10 cellular contexts compared by ENCODE assay signal in genomic region chr17:79841369-79842135, GRCh38. TPM values are rescaled to one million over a fixed set of nuclear protein-coding genes. Genes with fewer than 3 reads are reported as not detected.
DNase-seq lines count a peak whose midpoint lies in the region; ATAC-seq, FAIRE-seq and TF ChIP-seq lines count a peak whose summit lies in the region.
"Had no signal": no experiment of that assay in that cellular context is flagged by ENCODE, and none has a peak within 500 bp of the region (broad histone marks: within the 10 kb centered on the region; RNA-seq: fewer than 3 reads in every experiment).

No MANE protein-coding gene starts in this region.

- TF ChIP-seq CTCF in H1 (IDR thresholded peaks at IDR 0.05; ENCODE audit: control extremely low read depth in 1 of 3, insufficient read depth in 1 of 3, low read depth in 1 of 3, low read length in 3 of 3) (no peak), spleen (IDR thresholded peaks at IDR 0.05 in 8 of 11, conservative IDR thresholded peaks at IDR 0.05 in 3 of 11) (no peak)

- H3K4me1 ChIP-seq in H1 (replicated peaks in 1 of 4; ENCODE audit: control insufficient read depth in 3 of 4, insufficient read depth in 4 of 4, low read length in 3 of 4) (peaks cover 3 to 39% (median 26%) of the 10 kb centered on the region in 4 experiments; a peak in 6 of 7 replicates), spleen (peaks cover 50 to 84% (median 80%) of the 10 kb centered on the region in 6 donors)

- no peak for TF ChIP-seq EP300 in H1 (IDR thresholded peaks at IDR 0.05; ENCODE audit: borderline replicate concordance in 1 of 2, low read depth in 2 of 2, low read length in 2 of 2)

- no peak overlapping the region for H3K14ac ChIP-seq in H1 (ENCODE audit: insufficient read length)

- H3K4ac ChIP-seq in H1 (replicated peaks; ENCODE audit: insufficient read length, low read depth, low read length), result no peak overlapping the region

- peaks cover 0 to 8% of the 10 kb centered on the region in 2 experiments; a peak in 2 of 4 replicates for H3K9me3 ChIP-seq in H1 (ENCODE audit: insufficient read depth in 2 of 2, low read depth in 1 of 2, low read length in 1 of 2)
- H3K9me3 ChIP-seq in spleen, result peaks cover 0 to 4% (median 0%) of the 10 kb centered on the region in 8 donors

- peaks cover 6 to 8% of the 10 kb centered on the region in 2 experiments for H4K20me1 ChIP-seq in H1 (replicated peaks in 1 of 2; ENCODE audit: control insufficient read depth in 1 of 2, insufficient read depth in 2 of 2, low read length in 2 of 2)

- H2BK15ac ChIP-seq in H1 (ENCODE audit: low read length), result no peak overlapping the region

- peak overlapping the region; percentile 22 to 46 for H3K27ac Mint-ChIP-seq in T-cell

- WGBS in H1 (ENCODE audit: extremely low coverage in 1 of 2, insufficient coverage in 1 of 2, insufficient read length in 1 of 2, insufficient replicate concordance in 2 of 2, low coverage in 1 of 2, low lambda C conversion rate in 2 of 2, missing lambda C conversion rate in 1 of 2), 2 experiments, result 7% methylated on average over 22 of the region's 55 CpGs; no CpG with 5 or more reads in 1 of the 2 experiments
- WGBS in spleen, 5 donors, result 1 to 4% (median 3%) methylated on average over 15 to 55 of the region's 55 CpGs

- peaks cover 0 to 16% (median 0%) of the 10 kb centered on the region in 4 experiments; a peak in 1 of 8 replicates for H3K36me3 ChIP-seq in H1 (ENCODE audit: control insufficient read depth in 2 of 4, insufficient read depth in 4 of 4, low read length in 3 of 4)
- peaks cover 0 to 4% (median 0%) of the 10 kb centered on the region in 6 donors for H3K36me3 ChIP-seq in spleen

- H2BK120ac ChIP-seq in H1 (replicated peaks; ENCODE audit: low read depth, low read length), result no peak overlapping the region

- no peak overlapping the region for H3K9ac ChIP-seq in H1 (replicated peaks in 1 of 4; ENCODE audit: extremely low read depth in 1 of 4, low read depth in 3 of 4, low read length in 3 of 4)

- peak; percentile 40 for DNase-seq in activated CD4-positive, CD25-positive, alpha-beta regulatory T cell treated with anti-CD3 and anti-CD28 coated beads, Interleukin-2, amount 50 U/mL, for 72 hours
- no peak for DNase-seq in activated CD4-positive, CD25-positive, alpha-beta regulatory T cell (lab: John Stamatoyannopoulos, UW)
- DNase-seq in T-cell (peak in 5 of 34 experiments; percentile 27 to 43 (median 35)), H1 (ENCODE audit: low read depth in 1 of 2, low spot score in 2 of 2) (peak in 1 of 2 experiments; percentile 71), spleen (peak; percentile 81), amygdala (lab: John Stamatoyannopoulos, UW) (no peak), NCI-H1694 treated with DMSO at 0.1 percent for 48 hours (lab: John Stamatoyannopoulos, UW) (no peak)
- no peak for DNase-seq in stimulated activated CD4-positive, alpha-beta T cell treated with anti-CD3 and anti-CD28 coated beads, Interleukin-15, amount 100 ng/mL, for 24 hours

- peak overlapping the region; percentile 61; the same call in 1 of the 2 replicates for H2BK20ac ChIP-seq in H1 (ENCODE audit: low read length)

- H4K91ac ChIP-seq in H1 (replicated peaks; ENCODE audit: insufficient read length, low read length), result no peak overlapping the region

- ATAC-seq in T-cell (replicated peaks in 1 of 4), result no peak

- peak overlapping the region; percentile 28 to 97 (median 51) for H3K4me3 Mint-ChIP-seq in T-cell

- CTCF ChIA-PET in T-cell (lab: Charles Lee) (no interaction called here), H1 (lab: Charles Lee; ENCODE audit: partially characterized antibody) (interaction anchor here (0.8 to 11.6 kb wide), 24 partner anchors 8 to 134 kb away, joined by 3 to 181 read pairs (median 8); partner anchors contain the start of gene CBX2)

- no peak overlapping the region for H3K23ac ChIP-seq in H1 (ENCODE audit: insufficient read length)

- peak overlapping the region; percentile 71; the same call in 1 of the 2 replicates for H2BK12ac ChIP-seq in H1 (ENCODE audit: low read depth, low read length)

- peaks cover 18 to 54% (median 34%) of the 10 kb centered on the region in 3 donors for H3K4me1 Mint-ChIP-seq in T-cell

- H2BK5ac ChIP-seq in H1 (ENCODE audit: low read depth, low read length), result no peak overlapping the region

- H3K4me2 ChIP-seq in H1 (ENCODE audit: insufficient read depth in 1 of 2, low read depth in 2 of 2, low read length in 2 of 2), result peak overlapping the region; percentile 55 to 77; a peak in 3 of 4 replicates

- no peak overlapping the region for H2AK5ac ChIP-seq in H1 (ENCODE audit: low read depth, low read length)

- TF ChIP-seq POLR2A in H1 (IDR thresholded peaks at IDR 0.05; ENCODE audit: control extremely low read depth in 1 of 2, low read depth in 2 of 2, low read length in 2 of 2) (no peak), spleen (IDR thresholded peaks at IDR 0.05) (no peak)

- H3K27ac ChIP-seq in H1 (ENCODE audit: low read depth, low read length), result no peak overlapping the region
- no peak overlapping the region for H3K27ac ChIP-seq in spleen

- intact Hi-C loops in spleen (cut with DNase I; ENCODE audit: low total_unique reads), result loop anchor here (5.0 to 10.0 kb wide), 2 partner anchors 39 to 143 kb away; no protein-coding TSS in a partner anchor

- H3K36me3 Mint-ChIP-seq in T-cell, result peaks cover 4% of the 10 kb centered on the region

- H4K8ac ChIP-seq in H1 (ENCODE audit: extremely low read depth, insufficient read depth, low read length), result peak overlapping the region; percentile 87; the same call in 1 of the 2 replicates

- TF ChIP-seq RAD21 in H1 (IDR thresholded peaks at IDR 0.05 in 1 of 2, conservative IDR thresholded peaks at IDR 0.05 in 1 of 2; ENCODE audit: low read depth in 2 of 2, low read length in 2 of 2), result no peak

- H3K79me1 ChIP-seq in H1 (ENCODE audit: low read depth, low read length), result no peaks in the 10 kb centered on the region

- no peak overlapping the region for H2AFZ ChIP-seq in H1 (ENCODE audit: low read length)

- H3K56ac ChIP-seq in H1 (replicated peaks; ENCODE audit: insufficient read length, low read depth, low read length), result no peak overlapping the region

- peaks cover 63 to 84% (median 81%) of the 10 kb centered on the region in 4 experiments for H3K27me3 ChIP-seq in H1 (replicated peaks in 1 of 4; ENCODE audit: control insufficient read depth in 3 of 4, extremely low read depth in 1 of 4, insufficient read depth in 3 of 4, low read length in 3 of 4)
- H3K27me3 ChIP-seq in spleen (replicated peaks in 1 of 7), result peaks cover 18 to 72% (median 59%) of the 10 kb centered on the region in 7 donors

- FAIRE-seq in H1 (lab: Jason Lieb, UNC), result no peak
- FAIRE-seq: GM12892, urothelium cell line had no signal

- H3K27me3 Mint-ChIP-seq in T-cell, result peaks cover 4 to 31% of the 10 kb centered on the region in 2 donors

- H3K9me3 Mint-ChIP-seq in T-cell, result no peaks in the 10 kb centered on the region

- no peak overlapping the region for H4K5ac ChIP-seq in H1 (ENCODE audit: insufficient read length, low read depth, low read length)

- no peaks in the 10 kb centered on the region for H3K79me2 ChIP-seq in H1 (ENCODE audit: control insufficient read depth in 1 of 2, insufficient read depth in 2 of 2, low read length in 2 of 2)

- POLR2A ChIA-PET in T-cell (lab: Charles Lee) (no interaction called here), H1 (lab: Charles Lee; ENCODE audit: partially characterized antibody) (interaction anchor here (0.9 to 7.6 kb wide), 13 partner anchors 9 to 152 kb away, joined by 3 to 111 read pairs (median 4); partner anchors contain the start of gene CBX8)

- no peak overlapping the region; the same call in 1 of the 2 replicates for H3K18ac ChIP-seq in H1 (ENCODE audit: extremely low read depth, low read length)

- H3K4me3 ChIP-seq in H1 (ENCODE audit: extremely low read depth in 1 of 4, insufficient read depth in 2 of 4, low read depth in 3 of 4, low read length in 4 of 4) (peak overlapping the region in 1 of 4 experiments; percentile 57; a peak in 3 of 8 replicates), spleen (peak overlapping the region in 2 of 8 donors; percentile 15 to 96)

- peaks cover 15% of the 10 kb centered on the region; the same call in 1 of the 2 replicates for H3K23me2 ChIP-seq in H1 (ENCODE audit: low read depth, low read length)

TF ChIP-seq in H1, 55 proteins besides CTCF, POLR2A, EP300 and RAD21 (continues in another document):
- TF ChIP-seq EZH2 (IDR thresholded peaks at IDR 0.05; ENCODE audit: low read depth, low read length, severe bottlenecking), result peak; percentile 82
- TF ChIP-seq SP2 (IDR thresholded peaks at IDR 0.05; ENCODE audit: low read length), result no peak
- TF ChIP-seq NRF1 (IDR thresholded peaks at IDR 0.05; ENCODE audit: low read depth, low read length), result no peak
- no peak for TF ChIP-seq HDAC2 (IDR thresholded peaks at IDR 0.05; ENCODE audit: borderline replicate concordance in 1 of 2, low read depth in 2 of 2, low read length in 2 of 2)

RNA-seq across cellular contexts. Expression of gene CBX4, which starts 2.3 kb away (rescaled TPM):
- total RNA-seq in T-cell (100 to 1,000 TPM in 2 of 5 donors, 10 to 100 TPM in 3; 63.2 to 138 (median 70.2) TPM), spleen (10 to 100 TPM; 23.4 to 48.0 (median 27.9) TPM)
- 3.2 and 4.0 TPM in 2 replicates for total RNA-seq in H1 (2021; fragmentation: NEBNext Ultra II Directional; extraction: Animal tissue kit (Norgen Biotek cat#: 25700))
- polyA plus RNA-seq in H1 (2011; rRNA removed) (1.8 and 3.6 TPM in 2 replicates), spleen (10 to 100 TPM; 12.3 to 19.0 (median 13.2) TPM)
- 3.5 TPM for polyA plus RNA-seq in H1 (2011; cell fraction: cytosol; rRNA removed)
- polyA plus RNA-seq in H1 (2011; cell fraction: nucleus; rRNA removed), result 5.3 TPM
- 0.79 to 2.9 TPM (median 2.4 TPM) in 4 replicates for polyA plus RNA-seq in H1 (2012, experiment 1 of 2)
- polyA plus RNA-seq in H1 (2012, experiment 2 of 2), result 1.8 TPM
- polyA plus RNA-seq in H1 (2013, experiment 1 of 2), result 2.0 TPM
- 1.9 TPM for polyA plus RNA-seq in H1 (2013, experiment 2 of 2)
- polyA minus RNA-seq in H1 (2011; rRNA and poly(A)+ RNA removed), result 1.9 and 3.6 TPM in 2 replicates
- polyA minus RNA-seq in H1 (2011; cell fraction: cytosol; rRNA and poly(A)+ RNA removed), result 13.8 TPM
- polyA minus RNA-seq in H1 (2011; cell fraction: nucleus; rRNA and poly(A)+ RNA removed), result 6.5 TPM

RNA-seq across cellular contexts. Expression of gene CBX8, which starts 44.7 kb away (rescaled TPM):
- total RNA-seq in T-cell, result 1 to 10 TPM; 1.9 to 5.1 (median 3.9) TPM
- 1.5 and 2.1 TPM in 2 replicates for total RNA-seq in H1 (2021; fragmentation: NEBNext Ultra II Directional; extraction: Animal tissue kit (Norgen Biotek cat#: 25700))
- 0.09 and 0.31 TPM in 2 replicates for polyA plus RNA-seq in H1 (2011; rRNA removed)
- polyA plus RNA-seq in H1 (2011; cell fraction: cytosol; rRNA removed), result 0.28 TPM
- 0.33 TPM for polyA plus RNA-seq in H1 (2011; cell fraction: nucleus; rRNA removed)
- 0.50 to 1.6 TPM (median 1.2 TPM) in 4 replicates for polyA plus RNA-seq in H1 (2012, experiment 1 of 2)
- polyA plus RNA-seq in H1 (2012, experiment 2 of 2), result 1.0 TPM
- 0.30 TPM for polyA plus RNA-seq in H1 (2013, experiment 1 of 2)
- polyA plus RNA-seq in H1 (2013, experiment 2 of 2), result 0.55 TPM
- polyA minus RNA-seq in H1 (2011; rRNA and poly(A)+ RNA removed), result 0.13 TPM in 1 of 2 replicates, not detected in the other
- polyA minus RNA-seq in H1 (2011; cell fraction: cytosol; rRNA and poly(A)+ RNA removed), result 0.29 TPM
- 0.30 TPM for polyA minus RNA-seq in H1 (2011; cell fraction: nucleus; rRNA and poly(A)+ RNA removed)
- 1 to 10 TPM; 2.1 to 5.5 (median 3.2) TPM for total RNA-seq in spleen
- polyA plus RNA-seq in spleen, result 1 to 10 TPM; 2.5 to 5.6 (median 4.5) TPM

Comparison
In these comparisons a context has a peak if more than half of its experiments do, and no peak if none do; other contexts are left out.
1. DNase-seq: peak in activated CD4-positive, CD25-positive, alpha-beta regulatory T cell treated with anti-CD3 and anti-CD28 coated beads, Interleukin-2, amount 50 U/mL, for 72 hours (single experiment) and spleen (single experiment); none in activated CD4-positive, CD25-positive, alpha-beta regulatory T cell (0 of 4), amygdala (0 of 56), NCI-H1694 treated with DMSO at 0.1 percent for 48 hours (single experiment) and stimulated activated CD4-positive, alpha-beta T cell treated with anti-CD3 and anti-CD28 coated beads, Interleukin-15, amount 100 ng/mL, for 24 hours (single experiment).